In genomic region chrY:14895821-14896220, GRCh38 we compare ENCODE assay signal across 24 cellular contexts.
"Had no signal": no experiment of that assay in that cellular context is flagged by ENCODE, and none has a peak within 500 bp of the region (broad histone marks: within the 10 kb centered on the region; RNA-seq: fewer than 3 reads in every experiment).

No MANE protein-coding gene starts in this region.

- ATAC-seq: effector memory CD8-positive, alpha-beta T cell; foreskin keratinocyte; gastroesophageal sphincter; heart left ventricle; left colon; lower lobe of right lung; mucosa of descending colon; naive thymus-derived CD4-positive, alpha-beta T cell; right lobe of liver; stimulated activated effector memory CD8-positive, alpha-beta T cell treated with anti-CD3 and anti-CD28 coated beads, Interleukin-12 subunit alpha, Interleukin-12 subunit beta, amount 100 ng/mL, for 72 hours had no signal

- DNase-seq: cortex of kidney; effector memory CD8-positive, alpha-beta T cell; erythroblast; esophagus squamous epithelium; foreskin keratinocyte; heart left ventricle; left colon; left ventricle myocardium inferior; lower lobe of right lung; mucosa of descending colon; naive thymus-derived CD4-positive, alpha-beta T cell; right lobe of liver; stimulated activated CD4-positive, alpha-beta T cell treated with anti-CD3 and anti-CD28 coated beads, Interleukin-12 subunit alpha, Interleukin-12 subunit beta, amount 100 ng/mL, for 4 hours; stimulated activated CD4-positive, alpha-beta T cell treated with anti-CD3 and anti-CD28 coated beads, Interleukin-1b, Interleukin-23, amount 100 ng/mL, for 48 hours; stimulated activated CD4-positive, alpha-beta T cell treated with anti-CD3 and anti-CD28 coated beads, Interleukin-4, amount 100 ng/mL, for 1 hour; stimulated activated naive CD4-positive, alpha-beta T cell treated with Interleukin-2 at 50 U/mL for 16 hours; stomach; thyroid gland had no signal

- H3K27me3 ChIP-seq: esophagus squamous epithelium, foreskin keratinocyte, gastroesophageal sphincter, heart left ventricle, hepatocyte, neural progenitor cell, right lobe of liver, stomach, thyroid gland had no signal

- H3K9me3 ChIP-seq: esophagus squamous epithelium, gastroesophageal sphincter, heart left ventricle, left ventricle myocardium inferior, lower lobe of right lung, mucosa of descending colon, right lobe of liver, stomach, thyroid gland had no signal

- H3K4me3 ChIP-seq: esophagus squamous epithelium, gastroesophageal sphincter, heart left ventricle, hepatocyte, left ventricle myocardium inferior, lower lobe of right lung, mucosa of descending colon, neural progenitor cell, right lobe of liver, smooth muscle cell, stomach, thyroid gland had no signal

- H3K27ac ChIP-seq: esophagus squamous epithelium, foreskin keratinocyte, gastroesophageal sphincter, heart left ventricle, hepatocyte, left ventricle myocardium inferior, lower lobe of right lung, neural progenitor cell, parathyroid adenoma, right lobe of liver, stomach, thyroid gland had no signal

- H3K36me3 ChIP-seq: esophagus squamous epithelium, gastroesophageal sphincter, heart left ventricle, left ventricle myocardium inferior, lower lobe of right lung, neural progenitor cell, right lobe of liver, stomach, thyroid gland had no signal

- H3K4me1 ChIP-seq: esophagus squamous epithelium, foreskin keratinocyte, gastroesophageal sphincter, heart left ventricle, left ventricle myocardium inferior, lower lobe of right lung, neural progenitor cell, parathyroid adenoma, right lobe of liver, stomach, thyroid gland had no signal
